Comparison of ENCODE assay signal across 1 cellular context in genomic region chr2:53786371-53787254, GRCh38.
TF ChIP-seq lines count a peak whose summit lies in the region.

TSS of gene ASB3 (minus strand) at chr2:53786953. CDS start at chr2:53765572, 21,381 bp downstream.
TSS of gene ERLEC1 (plus strand) at chr2:53787044. CDS start at chr2:53787211, 167 bp downstream.

TF ChIP-seq in K562, 482 proteins besides CTCF, POLR2A, EP300 and RAD21 (continued from another document and continues in another):
- TF ChIP-seq TFE3 (CRISPR knock-in tag; IDR thresholded peaks at IDR 0.05) (no peak), BRCA1 (IDR thresholded peaks at IDR 0.05) (no peak), BRCA1 (CRISPR knock-in tag; IDR thresholded peaks at IDR 0.05) (no peak), ZBTB12 (CRISPR knock-in tag; IDR thresholded peaks at IDR 0.05) (no peak), THAP12 (CRISPR knock-in tag; IDR thresholded peaks at IDR 0.05) (no peak), NRF1 (conservative IDR thresholded peaks at IDR 0.05 in 1 of 2, IDR thresholded peaks at IDR 0.05 in 1 of 2) (peak; percentile 56 to 69; a peak in 3 of 4 replicates), BMI1 (IDR thresholded peaks at IDR 0.05; ENCODE audit: low read length) (no peak), NBN (IDR thresholded peaks at IDR 0.05; ENCODE audit: low read depth) (peak; percentile 14; the same call in 1 of the 2 replicates), ZNF655 (CRISPR knock-in tag; IDR thresholded peaks at IDR 0.05) (no peak), SMARCA4 (IDR thresholded peaks at IDR 0.05) (peak; percentile 51; the same call in 1 of the 2 replicates), CLOCK (CRISPR knock-in tag; IDR thresholded peaks at IDR 0.05; ENCODE audit: borderline replicate concordance) (no peak), FOXK2 (conservative IDR thresholded peaks at IDR 0.05 in 1 of 2, IDR thresholded peaks at IDR 0.05 in 1 of 2; ENCODE audit: low read depth in 2 of 2) (peak; percentile 99 to 100), BCOR (IDR thresholded peaks at IDR 0.05) (0 out of 2 replicates have a peak, but pooled peaks have one; percentile 12), MYC (IDR thresholded peaks at IDR 0.05; ENCODE audit: low read depth, low read length) (peak; percentile 65; the same call in 1 of the 2 replicates), MYC (CRISPR knock-in tag; IDR thresholded peaks at IDR 0.05; ENCODE audit: borderline replicate concordance, low read depth) (no peak), RB1 (IDR thresholded peaks at IDR 0.05; ENCODE audit: low read depth) (peak; percentile 60), ZNF518B (CRISPR knock-in tag; IDR thresholded peaks at IDR 0.05) (no peak), MYNN (IDR thresholded peaks at IDR 0.05) (0 out of 2 replicates have a peak, but pooled peaks have one; percentile 27), MYNN (CRISPR knock-in tag; IDR thresholded peaks at IDR 0.05) (no peak), IFI16 (CRISPR knock-in tag; IDR thresholded peaks at IDR 0.05) (no peak), ZNF609 (CRISPR knock-in tag; IDR thresholded peaks at IDR 0.05; ENCODE audit: borderline replicate concordance) (no peak), NONO (IDR thresholded peaks at IDR 0.05; ENCODE audit: low read depth in 2 of 2, low read length in 1 of 2) (0 out of 4 replicates have a peak, but pooled peaks of 1 of the 2 experiments have one; percentile 44), NR3C1 (CRISPR knock-in tag; IDR thresholded peaks at IDR 0.05) (no peak; the same call in 1 of the 2 replicates), ZFX (CRISPR knock-in tag; IDR thresholded peaks at IDR 0.05) (peak; percentile 83), POU5F1 (IDR thresholded peaks at IDR 0.05; ENCODE audit: borderline replicate concordance, low read depth, low read length, partially characterized antibody) (peak; percentile 89), NFYB (IDR thresholded peaks at IDR 0.05; ENCODE audit: extremely low read depth, insufficient read length) (no peak), ELK1 (CRISPR knock-in tag; IDR thresholded peaks at IDR 0.05) (no peak), TAF1 (IDR thresholded peaks at IDR 0.05; ENCODE audit: control insufficient read depth, extremely low read depth, insufficient read depth, low read length, severe bottlenecking) (peak; percentile 84), ZNF436 (CRISPR knock-in tag; IDR thresholded peaks at IDR 0.05) (no peak), CHAMP1 (IDR thresholded peaks at IDR 0.05) (no peak), NCOA6 (IDR thresholded peaks at IDR 0.05) (no peak), ZNF146 (CRISPR knock-in tag; IDR thresholded peaks at IDR 0.05; ENCODE audit: unreplicated experiment) (no peak), ZNF785 (CRISPR knock-in tag; IDR thresholded peaks at IDR 0.05) (no peak), DIDO1 (tag; IDR thresholded peaks at IDR 0.05; ENCODE audit: low read depth) (peak; percentile 82)
